14 cellular contexts compared by ENCODE assay signal in genomic region chrX:130896026-130896425, GRCh38. TPM values are rescaled to one million over a fixed set of nuclear protein-coding genes. Genes with fewer than 3 reads are reported as not detected.
DNase-seq lines count a peak whose midpoint lies in the region; ATAC-seq and TF ChIP-seq lines count a peak whose summit lies in the region.
"Had no signal": no experiment of that assay in that cellular context is flagged by ENCODE, and none has a peak within 500 bp of the region (broad histone marks: within the 10 kb centered on the region; RNA-seq: fewer than 3 reads in every experiment).

No MANE protein-coding gene starts in this region.

- DNase-seq in NCI-H526 treated with DMSO at 0.1 percent for 48 hours (lab: John Stamatoyannopoulos, UW) (peak; percentile 33), dorsolateral prefrontal cortex (peak in 2 of 10 donors; percentile 14 to 38), inferior parietal cortex (ENCODE audit: extremely low spot score) (peak; percentile 27), esophagus muscularis mucosa (ENCODE audit: extremely low spot score) (no peak), vagina (ENCODE audit: extremely low spot score in 2 of 2) (no peak), D341Med (ENCODE audit: low spot score) (no peak)
- DNase-seq: activated B cell treated with CpG ODN at 0.5 μM for 24 hours; activated CD8-positive, alpha-beta T cell treated with anti-CD3 and anti-CD28 coated beads for 36 hours; mammary epithelial cell; natural killer cell; NCI-H1417 treated with DMSO at 0.1 percent for 48 hours; psoas muscle had no signal

- H3K27me3 ChIP-seq in dorsolateral prefrontal cortex (peaks cover 0 to 50% (median 10%) of the 10 kb centered on the region in 45 donors), subcutaneous abdominal adipose tissue (ENCODE audit: control insufficient read depth in 5 of 5, insufficient read depth in 4 of 5, low read length in 5 of 5) (peaks cover 0 to 3% (median 0%) of the 10 kb centered on the region in 5 donors), esophagus muscularis mucosa (no peaks in the 10 kb centered on the region), vagina (no peaks in the 10 kb centered on the region)

- no peak for ATAC-seq in HG02588 (IDR thresholded peaks at IDR 0.05; ENCODE audit: unreplicated experiment)
- ATAC-seq: activated CD8-positive, alpha-beta T cell treated with anti-CD3 and anti-CD28 coated beads for 36 hours; natural killer cell; psoas muscle had no signal

- H3K4me1 ChIP-seq in subcutaneous abdominal adipose tissue (ENCODE audit: control insufficient read depth in 5 of 5, insufficient read depth in 5 of 5, low read length in 5 of 5) (peaks cover 0 to 14% (median 10%) of the 10 kb centered on the region in 5 donors), esophagus muscularis mucosa (peaks cover 0 to 12% (median 8%) of the 10 kb centered on the region in 4 donors), vagina (no peaks in the 10 kb centered on the region)
- H3K4me1 ChIP-seq: psoas muscle had no signal

- intact Hi-C loops in dorsolateral prefrontal cortex (cut with DNase I) (loop anchor here in 1 of 2 donors (5.0 kb wide), 1 partner anchor 304 kb away; no protein-coding TSS in a partner anchor), esophagus muscularis mucosa (cut with DNase I) (no loop called here), vagina (cut with DNase I) (no loop called here)

- H3K9me3 ChIP-seq in subcutaneous abdominal adipose tissue (ENCODE audit: control insufficient read depth in 5 of 5, low read length in 5 of 5) = no peaks in the 10 kb centered on the region
- H3K9me3 ChIP-seq in esophagus muscularis mucosa = no peaks in the 10 kb centered on the region
- H3K9me3 ChIP-seq in vagina = no peaks in the 10 kb centered on the region
- H3K9me3 ChIP-seq: psoas muscle had no signal

- H3K4me3 ChIP-seq in dorsolateral prefrontal cortex (peak overlapping the region in 4 of 59 donors; percentile 0 to 27 (median 22)), subcutaneous abdominal adipose tissue (ENCODE audit: low read depth in 1 of 5, low read length in 5 of 5) (no peak overlapping the region), esophagus muscularis mucosa (no peak overlapping the region), vagina (no peak overlapping the region)
- H3K4me3 ChIP-seq: psoas muscle had no signal

- TF ChIP-seq CTCF in dorsolateral prefrontal cortex (IDR thresholded peaks at IDR 0.05 in 54 of 56, conservative IDR thresholded peaks at IDR 0.05 in 2 of 56; ENCODE audit: low read depth in 1 of 56, partially characterized antibody in 56 of 56) = no peak
- no peak for TF ChIP-seq CTCF in esophagus muscularis mucosa (IDR thresholded peaks at IDR 0.05)
- no peak for TF ChIP-seq CTCF in vagina (IDR thresholded peaks at IDR 0.05)

- no peak for TF ChIP-seq POLR2A in esophagus muscularis mucosa (IDR thresholded peaks at IDR 0.05; ENCODE audit: low read depth)
- no peak for TF ChIP-seq POLR2A in vagina (IDR thresholded peaks at IDR 0.05)

- WGBS in esophagus muscularis mucosa = 22% methylated on average over 1 of the region's 1 CpG

- TF ChIP-seq EP300 in esophagus muscularis mucosa (IDR thresholded peaks at IDR 0.05) = no peak

- peaks cover 0 to 3% (median 0%) of the 10 kb centered on the region in 5 donors for H3K36me3 ChIP-seq in subcutaneous abdominal adipose tissue (ENCODE audit: control insufficient read depth in 5 of 5, insufficient read depth in 5 of 5, low read length in 5 of 5)
- H3K36me3 ChIP-seq in esophagus muscularis mucosa = no peaks in the 10 kb centered on the region
- no peaks in the 10 kb centered on the region for H3K36me3 ChIP-seq in vagina

- peak overlapping the region in 57 of 59 donors; percentile 28 to 92 (median 82) for H3K27ac ChIP-seq in dorsolateral prefrontal cortex
- H3K27ac ChIP-seq in subcutaneous abdominal adipose tissue (ENCODE audit: low read depth, low read length) = peak overlapping the region; percentile 7
- H3K27ac ChIP-seq in esophagus muscularis mucosa (replicated peaks in 1 of 4) = peak overlapping the region in 2 of 4 donors; percentile 10 to 16
- no peak overlapping the region for H3K27ac ChIP-seq in vagina
- H3K27ac ChIP-seq: psoas muscle had no signal

- H3K9ac ChIP-seq in subcutaneous abdominal adipose tissue (ENCODE audit: low read length in 5 of 5) = no peak overlapping the region

RNA-seq across cellular contexts. Expression of gene ENOX2, which starts 7.0 kb away (rescaled TPM):
- total RNA-seq in dorsolateral prefrontal cortex = 10 to 100 TPM in 116 of 120 experiments, 1 to 10 TPM in 4; 8.6 to 39.3 (median 15.9) TPM
- 10 to 100 TPM; 12.4 to 17.1 (median 15.5) TPM for total RNA-seq in esophagus muscularis mucosa
- 8.8 TPM for total RNA-seq in vagina

Comparison
In these comparisons a context has a peak if more than half of its experiments do, and no peak if none do; other contexts are left out.
1. DNase-seq: peak in NCI-H526 treated with DMSO at 0.1 percent for 48 hours (single experiment) and inferior parietal cortex (single experiment); none in esophagus muscularis mucosa (single experiment), vagina (0 of 2) and D341Med (single experiment).